1 cellular context compared by ENCODE assay signal in the genomic region with DNA sequence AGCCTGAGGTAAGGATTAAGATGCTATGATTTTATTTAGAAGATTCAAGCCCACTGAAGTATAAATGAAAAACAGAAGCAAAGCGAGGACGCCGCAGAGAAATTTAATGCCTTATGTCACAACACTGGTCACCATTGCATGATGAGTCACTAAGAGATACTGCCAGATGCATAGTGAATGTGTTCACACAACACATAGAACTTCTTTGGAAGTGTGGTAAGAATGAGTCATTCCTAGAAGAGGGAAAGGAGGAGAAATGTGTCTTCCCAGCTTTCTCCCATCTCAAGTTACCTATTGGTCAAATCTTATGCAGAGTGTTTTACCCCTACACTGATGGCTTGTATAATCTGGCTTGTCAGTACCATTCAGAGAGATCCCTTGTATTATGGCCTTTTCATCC.
TF ChIP-seq lines count a peak whose summit lies in the region.

No MANE protein-coding gene starts in this region.

TF ChIP-seq in HCT116, 20 proteins besides CTCF, POLR2A, EP300 and RAD21 (continued from another document):
- TF ChIP-seq, protein P1, sequence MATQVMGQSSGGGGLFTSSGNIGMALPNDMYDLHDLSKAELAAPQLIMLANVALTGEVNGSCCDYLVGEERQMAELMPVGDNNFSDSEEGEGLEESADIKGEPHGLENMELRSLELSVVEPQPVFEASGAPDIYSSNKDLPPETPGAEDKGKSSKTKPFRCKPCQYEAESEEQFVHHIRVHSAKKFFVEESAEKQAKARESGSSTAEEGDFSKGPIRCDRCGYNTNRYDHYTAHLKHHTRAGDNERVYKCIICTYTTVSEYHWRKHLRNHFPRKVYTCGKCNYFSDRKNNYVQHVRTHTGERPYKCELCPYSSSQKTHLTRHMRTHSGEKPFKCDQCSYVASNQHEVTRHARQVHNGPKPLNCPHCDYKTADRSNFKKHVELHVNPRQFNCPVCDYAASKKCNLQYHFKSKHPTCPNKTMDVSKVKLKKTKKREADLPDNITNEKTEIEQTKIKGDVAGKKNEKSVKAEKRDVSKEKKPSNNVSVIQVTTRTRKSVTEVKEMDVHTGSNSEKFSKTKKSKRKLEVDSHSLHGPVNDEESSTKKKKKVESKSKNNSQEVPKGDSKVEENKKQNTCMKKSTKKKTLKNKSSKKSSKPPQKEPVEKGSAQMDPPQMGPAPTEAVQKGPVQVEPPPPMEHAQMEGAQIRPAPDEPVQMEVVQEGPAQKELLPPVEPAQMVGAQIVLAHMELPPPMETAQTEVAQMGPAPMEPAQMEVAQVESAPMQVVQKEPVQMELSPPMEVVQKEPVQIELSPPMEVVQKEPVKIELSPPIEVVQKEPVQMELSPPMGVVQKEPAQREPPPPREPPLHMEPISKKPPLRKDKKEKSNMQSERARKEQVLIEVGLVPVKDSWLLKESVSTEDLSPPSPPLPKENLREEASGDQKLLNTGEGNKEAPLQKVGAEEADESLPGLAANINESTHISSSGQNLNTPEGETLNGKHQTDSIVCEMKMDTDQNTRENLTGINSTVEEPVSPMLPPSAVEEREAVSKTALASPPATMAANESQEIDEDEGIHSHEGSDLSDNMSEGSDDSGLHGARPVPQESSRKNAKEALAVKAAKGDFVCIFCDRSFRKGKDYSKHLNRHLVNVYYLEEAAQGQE (IDR thresholded peaks at IDR 0.05; ENCODE audit: low read depth): no peak
- TF ChIP-seq EGR1 (IDR thresholded peaks at IDR 0.05; ENCODE audit: low read depth) (0 out of 2 replicates have a peak, but pooled peaks have one; percentile 20), JUND (IDR thresholded peaks at IDR 0.05) (peak; percentile 95), CEBPB (IDR thresholded peaks at IDR 0.05; ENCODE audit: low read depth) (peak; percentile 92), ELF1 (IDR thresholded peaks at IDR 0.05; ENCODE audit: borderline replicate concordance, low read depth) (no peak), SP1 (IDR thresholded peaks at IDR 0.05; ENCODE audit: low read depth) (peak; percentile 83), ZNF274 (IDR thresholded peaks at IDR 0.05; ENCODE audit: low read depth, low read length) (no peak), SRF (IDR thresholded peaks at IDR 0.05; ENCODE audit: low read depth) (peak; percentile 48; the same call in 1 of the 2 replicates), POLR2AphosphoS5 (IDR thresholded peaks at IDR 0.05; ENCODE audit: low read depth, low read length) (peak; percentile 45; the same call in 1 of the 2 replicates), ZFX (IDR thresholded peaks at IDR 0.05) (no peak), FOSL1 (IDR thresholded peaks at IDR 0.05; ENCODE audit: low read depth) (peak; percentile 94), YY1 (IDR thresholded peaks at IDR 0.05; ENCODE audit: extremely low read depth, insufficient replicate concordance, low read depth, low read length) (peak; percentile 55)
- TF ChIP-seq, protein P2, sequence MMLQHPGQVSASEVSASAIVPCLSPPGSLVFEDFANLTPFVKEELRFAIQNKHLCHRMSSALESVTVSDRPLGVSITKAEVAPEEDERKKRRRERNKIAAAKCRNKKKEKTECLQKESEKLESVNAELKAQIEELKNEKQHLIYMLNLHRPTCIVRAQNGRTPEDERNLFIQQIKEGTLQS (IDR thresholded peaks at IDR 0.05): peak; percentile 53; the same call in 1 of the 2 replicates
- TF ChIP-seq, protein P3, sequence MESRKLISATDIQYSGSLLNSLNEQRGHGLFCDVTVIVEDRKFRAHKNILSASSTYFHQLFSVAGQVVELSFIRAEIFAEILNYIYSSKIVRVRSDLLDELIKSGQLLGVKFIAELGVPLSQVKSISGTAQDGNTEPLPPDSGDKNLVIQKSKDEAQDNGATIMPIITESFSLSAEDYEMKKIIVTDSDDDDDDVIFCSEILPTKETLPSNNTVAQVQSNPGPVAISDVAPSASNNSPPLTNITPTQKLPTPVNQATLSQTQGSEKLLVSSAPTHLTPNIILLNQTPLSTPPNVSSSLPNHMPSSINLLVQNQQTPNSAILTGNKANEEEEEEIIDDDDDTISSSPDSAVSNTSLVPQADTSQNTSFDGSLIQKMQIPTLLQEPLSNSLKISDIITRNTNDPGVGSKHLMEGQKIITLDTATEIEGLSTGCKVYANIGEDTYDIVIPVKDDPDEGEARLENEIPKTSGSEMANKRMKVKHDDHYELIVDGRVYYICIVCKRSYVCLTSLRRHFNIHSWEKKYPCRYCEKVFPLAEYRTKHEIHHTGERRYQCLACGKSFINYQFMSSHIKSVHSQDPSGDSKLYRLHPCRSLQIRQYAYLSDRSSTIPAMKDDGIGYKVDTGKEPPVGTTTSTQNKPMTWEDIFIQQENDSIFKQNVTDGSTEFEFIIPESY (IDR thresholded peaks at IDR 0.05; ENCODE audit: extremely low read depth, insufficient replicate concordance, low read length): no peak
